In the genomic region with DNA sequence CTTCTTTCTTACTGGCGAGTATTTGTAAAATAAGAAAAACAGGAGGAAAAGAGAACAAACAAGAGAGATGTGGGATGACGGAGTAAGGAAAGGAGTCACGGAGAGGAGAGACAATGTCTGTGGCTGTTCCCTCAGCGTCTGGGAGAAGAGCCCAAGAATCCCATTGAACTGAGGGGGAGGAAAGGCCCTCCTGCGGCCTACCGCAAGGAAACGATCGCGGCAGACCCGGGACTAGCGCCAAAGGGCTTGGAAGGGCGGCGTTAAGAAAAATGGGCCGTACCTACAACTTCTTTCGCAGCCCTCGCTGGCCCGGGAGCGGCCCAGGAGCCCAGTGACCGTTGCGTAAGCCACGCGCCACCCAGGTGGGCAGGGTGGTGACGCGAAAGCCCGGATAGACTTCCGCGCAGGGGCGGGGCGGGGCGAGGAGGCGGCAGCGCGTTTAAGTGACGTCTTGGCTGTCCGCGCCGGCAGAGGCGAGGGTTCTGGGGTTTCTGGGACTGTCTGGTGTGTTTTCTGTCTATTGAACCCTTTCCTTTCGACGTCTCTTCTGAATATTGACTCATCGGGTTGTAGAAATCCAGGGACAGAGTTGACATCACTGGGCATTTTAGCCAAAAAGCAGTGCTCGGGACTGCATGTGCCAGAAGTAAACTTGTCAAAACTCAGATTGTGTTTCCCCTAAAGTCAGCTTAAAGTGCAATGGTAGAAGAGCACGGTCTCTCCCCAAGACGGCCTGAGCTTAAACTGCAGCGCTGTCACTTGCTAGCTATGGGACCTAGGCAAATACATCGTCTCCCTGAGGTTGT, we compare ENCODE assay signal across 1 cellular context.
TF ChIP-seq lines count a peak whose summit lies in the region.

A gene with protein sequence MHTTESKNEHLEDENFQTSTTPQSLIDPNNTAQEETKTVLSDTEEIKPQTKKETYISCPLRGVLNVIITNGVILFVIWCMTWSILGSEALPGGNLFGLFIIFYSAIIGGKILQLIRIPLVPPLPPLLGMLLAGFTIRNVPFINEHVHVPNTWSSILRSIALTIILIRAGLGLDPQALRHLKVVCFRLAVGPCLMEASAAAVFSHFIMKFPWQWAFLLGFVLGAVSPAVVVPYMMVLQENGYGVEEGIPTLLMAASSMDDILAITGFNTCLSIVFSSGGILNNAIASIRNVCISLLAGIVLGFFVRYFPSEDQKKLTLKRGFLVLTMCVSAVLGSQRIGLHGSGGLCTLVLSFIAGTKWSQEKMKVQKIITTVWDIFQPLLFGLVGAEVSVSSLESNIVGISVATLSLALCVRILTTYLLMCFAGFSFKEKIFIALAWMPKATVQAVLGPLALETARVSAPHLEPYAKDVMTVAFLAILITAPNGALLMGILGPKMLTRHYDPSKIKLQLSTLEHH (minus strand): TSS at position 387 of the 806 bp plus-strand sequence. CDS start 27,994 bp downstream, outside the sequence.

TF ChIP-seq in HepG2, 621 proteins besides CTCF, POLR2A, EP300 and RAD21 (continued from another document and continues in another):
- TF ChIP-seq, protein P1, sequence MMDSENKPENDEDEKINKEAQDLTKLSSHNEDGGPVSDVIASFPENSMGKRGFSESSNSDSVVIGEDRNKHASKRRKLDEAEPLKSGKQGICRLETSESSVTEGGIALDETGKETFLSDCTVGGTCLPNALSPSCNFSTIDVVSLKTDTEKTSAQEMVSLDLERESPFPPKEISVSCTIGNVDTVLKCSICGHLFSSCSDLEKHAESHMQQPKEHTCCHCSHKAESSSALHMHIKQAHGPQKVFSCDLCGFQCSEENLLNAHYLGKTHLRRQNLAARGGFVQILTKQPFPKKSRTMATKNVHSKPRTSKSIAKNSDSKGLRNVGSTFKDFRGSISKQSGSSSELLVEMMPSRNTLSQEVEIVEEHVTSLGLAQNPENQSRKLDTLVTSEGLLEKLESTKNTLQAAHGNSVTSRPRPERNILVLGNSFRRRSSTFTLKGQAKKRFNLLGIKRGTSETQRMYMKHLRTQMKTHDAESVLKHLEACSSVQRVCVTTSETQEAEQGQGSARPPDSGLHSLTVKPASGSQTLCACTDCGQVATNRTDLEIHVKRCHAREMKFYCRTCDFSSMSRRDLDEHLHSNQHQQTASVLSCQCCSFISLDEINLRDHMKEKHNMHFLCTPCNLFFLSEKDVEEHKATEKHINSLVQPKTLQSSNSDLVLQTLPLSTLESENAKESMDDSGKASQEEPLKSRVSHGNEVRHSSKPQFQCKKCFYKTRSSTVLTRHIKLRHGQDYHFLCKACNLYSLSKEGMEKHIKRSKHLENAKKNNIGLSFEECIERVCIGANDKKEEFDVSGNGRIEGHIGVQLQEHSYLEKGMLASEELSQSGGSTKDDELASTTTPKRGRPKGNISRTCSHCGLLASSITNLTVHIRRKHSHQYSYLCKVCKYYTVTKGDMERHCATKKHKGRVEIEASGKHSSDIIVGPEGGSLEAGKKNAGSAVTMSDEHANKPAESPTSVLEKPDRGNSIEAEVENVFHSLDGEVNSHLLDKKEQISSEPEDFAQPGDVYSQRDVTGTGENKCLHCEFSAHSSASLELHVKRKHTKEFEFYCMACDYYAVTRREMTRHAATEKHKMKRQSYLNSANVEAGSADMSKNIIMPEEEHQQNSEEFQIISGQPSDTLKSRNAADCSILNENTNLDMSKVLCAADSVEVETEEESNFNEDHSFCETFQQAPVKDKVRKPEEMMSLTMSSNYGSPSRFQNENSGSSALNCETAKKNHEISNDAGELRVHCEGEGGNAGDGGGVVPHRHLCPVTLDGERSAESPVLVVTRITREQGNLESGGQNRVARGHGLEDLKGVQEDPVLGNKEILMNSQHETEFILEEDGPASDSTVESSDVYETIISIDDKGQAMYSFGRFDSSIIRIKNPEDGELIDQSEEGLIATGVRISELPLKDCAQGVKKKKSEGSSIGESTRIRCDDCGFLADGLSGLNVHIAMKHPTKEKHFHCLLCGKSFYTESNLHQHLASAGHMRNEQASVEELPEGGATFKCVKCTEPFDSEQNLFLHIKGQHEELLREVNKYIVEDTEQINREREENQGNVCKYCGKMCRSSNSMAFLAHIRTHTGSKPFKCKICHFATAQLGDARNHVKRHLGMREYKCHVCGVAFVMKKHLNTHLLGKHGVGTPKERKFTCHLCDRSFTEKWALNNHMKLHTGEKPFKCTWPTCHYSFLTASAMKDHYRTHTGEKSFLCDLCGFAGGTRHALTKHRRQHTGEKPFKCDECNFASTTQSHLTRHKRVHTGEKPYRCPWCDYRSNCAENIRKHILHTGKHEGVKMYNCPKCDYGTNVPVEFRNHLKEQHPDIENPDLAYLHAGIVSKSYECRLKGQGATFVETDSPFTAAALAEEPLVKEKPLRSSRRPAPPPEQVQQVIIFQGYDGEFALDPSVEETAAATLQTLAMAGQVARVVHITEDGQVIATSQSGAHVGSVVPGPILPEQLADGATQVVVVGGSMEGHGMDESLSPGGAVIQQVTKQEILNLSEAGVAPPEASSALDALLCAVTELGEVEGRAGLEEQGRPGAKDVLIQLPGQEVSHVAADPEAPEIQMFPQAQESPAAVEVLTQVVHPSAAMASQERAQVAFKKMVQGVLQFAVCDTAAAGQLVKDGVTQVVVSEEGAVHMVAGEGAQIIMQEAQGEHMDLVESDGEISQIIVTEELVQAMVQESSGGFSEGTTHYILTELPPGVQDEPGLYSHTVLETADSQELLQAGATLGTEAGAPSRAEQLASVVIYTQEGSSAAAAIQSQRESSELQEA (CRISPR knock-in tag; IDR thresholded peaks at IDR 0.05; ENCODE audit: not compliant biosample characterization) = peak; percentile 78
- TF ChIP-seq KAT2B (IDR thresholded peaks at IDR 0.05; ENCODE audit: borderline replicate concordance, low read depth, low read length) (no peak), EHMT2 (IDR thresholded peaks at IDR 0.05; ENCODE audit: borderline replicate concordance, low read depth, low read length) (no peak), HMGXB3 (CRISPR knock-in tag; IDR thresholded peaks at IDR 0.05; ENCODE audit: borderline replicate concordance) (no peak), ZNF446 (CRISPR knock-in tag; IDR thresholded peaks at IDR 0.05) (no peak), TAF15 (IDR thresholded peaks at IDR 0.05; ENCODE audit: low read depth, low read length, poor library complexity, severe bottlenecking) (peak; percentile 45), IRX3 (CRISPR knock-in tag; IDR thresholded peaks at IDR 0.05; ENCODE audit: borderline replicate concordance, low read depth) (no peak), SALL2 (CRISPR knock-in tag; IDR thresholded peaks at IDR 0.05) (peak; percentile 85), ZNF597 (CRISPR knock-in tag; IDR thresholded peaks at IDR 0.05) (no peak), YEATS2 (CRISPR knock-in tag; IDR thresholded peaks at IDR 0.05; ENCODE audit: borderline replicate concordance) (peak; percentile 87), RFXAP (CRISPR knock-in tag; IDR thresholded peaks at IDR 0.05; ENCODE audit: borderline replicate concordance) (peak; percentile 86), U2AF2 (IDR thresholded peaks at IDR 0.05; ENCODE audit: low read depth, low read length) (no peak), KDM3A (CRISPR knock-in tag; IDR thresholded peaks at IDR 0.05; ENCODE audit: low read depth) (peak; percentile 89), ELF4 (CRISPR knock-in tag; IDR thresholded peaks at IDR 0.05; ENCODE audit: borderline replicate concordance) (no peak), ZFP82 (CRISPR knock-in tag; IDR thresholded peaks at IDR 0.05; ENCODE audit: borderline replicate concordance) (no peak; the same call in 1 of the 2 replicates), STAT5B (CRISPR knock-in tag; IDR thresholded peaks at IDR 0.05) (no peak), SYNCRIP (IDR thresholded peaks at IDR 0.05; ENCODE audit: insufficient read depth, low read depth, low read length) (no peak), ZFP36L1 (CRISPR knock-in tag; IDR thresholded peaks at IDR 0.05) (peak; percentile 92), ZNF879 (CRISPR knock-in tag; IDR thresholded peaks at IDR 0.05) (no peak), PBX2 (CRISPR knock-in tag; IDR thresholded peaks at IDR 0.05) (no peak), ZNF567 (CRISPR knock-in tag; IDR thresholded peaks at IDR 0.05; ENCODE audit: borderline replicate concordance) (no peak), CBFB (CRISPR knock-in tag; IDR thresholded peaks at IDR 0.05) (0 out of 2 replicates have a peak, but pooled peaks have one; percentile 65), ZFP41 (CRISPR knock-in tag; IDR thresholded peaks at IDR 0.05; ENCODE audit: borderline replicate concordance) (no peak; the same call in 1 of the 2 replicates), ZBTB43 (CRISPR knock-in tag; conservative IDR thresholded peaks at IDR 0.05) (peak; percentile 83), SMC3 (IDR thresholded peaks at IDR 0.05; ENCODE audit: low read length) (no peak), DR1 (CRISPR knock-in tag; IDR thresholded peaks at IDR 0.05) (peak; percentile 66), RELA (CRISPR knock-in tag; IDR thresholded peaks at IDR 0.05) (no peak), NCOA5 (CRISPR knock-in tag; IDR thresholded peaks at IDR 0.05) (no peak), PHF21A (CRISPR knock-in tag; IDR thresholded peaks at IDR 0.05) (0 out of 2 replicates have a peak, but pooled peaks have one; percentile 27), ZNF891 (CRISPR knock-in tag; IDR thresholded peaks at IDR 0.05) (no peak; the same call in 1 of the 2 replicates)
- TF ChIP-seq, protein P2, sequence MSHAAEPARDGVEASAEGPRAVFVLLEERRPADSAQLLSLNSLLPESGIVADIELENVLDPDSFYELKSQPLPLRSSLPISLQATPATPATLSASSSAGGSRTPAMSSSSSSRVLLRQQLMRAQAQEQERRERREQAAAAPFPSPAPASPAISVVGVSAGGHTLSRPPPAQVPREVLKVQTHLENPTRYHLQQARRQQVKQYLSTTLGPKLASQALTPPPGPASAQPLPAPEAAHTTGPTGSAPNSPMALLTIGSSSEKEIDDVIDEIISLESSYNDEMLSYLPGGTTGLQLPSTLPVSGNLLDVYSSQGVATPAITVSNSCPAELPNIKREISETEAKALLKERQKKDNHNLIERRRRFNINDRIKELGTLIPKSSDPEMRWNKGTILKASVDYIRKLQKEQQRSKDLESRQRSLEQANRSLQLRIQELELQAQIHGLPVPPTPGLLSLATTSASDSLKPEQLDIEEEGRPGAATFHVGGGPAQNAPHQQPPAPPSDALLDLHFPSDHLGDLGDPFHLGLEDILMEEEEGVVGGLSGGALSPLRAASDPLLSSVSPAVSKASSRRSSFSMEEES (CRISPR knock-in tag; IDR thresholded peaks at IDR 0.05) = peak; percentile 58
- TF ChIP-seq, protein P3, sequence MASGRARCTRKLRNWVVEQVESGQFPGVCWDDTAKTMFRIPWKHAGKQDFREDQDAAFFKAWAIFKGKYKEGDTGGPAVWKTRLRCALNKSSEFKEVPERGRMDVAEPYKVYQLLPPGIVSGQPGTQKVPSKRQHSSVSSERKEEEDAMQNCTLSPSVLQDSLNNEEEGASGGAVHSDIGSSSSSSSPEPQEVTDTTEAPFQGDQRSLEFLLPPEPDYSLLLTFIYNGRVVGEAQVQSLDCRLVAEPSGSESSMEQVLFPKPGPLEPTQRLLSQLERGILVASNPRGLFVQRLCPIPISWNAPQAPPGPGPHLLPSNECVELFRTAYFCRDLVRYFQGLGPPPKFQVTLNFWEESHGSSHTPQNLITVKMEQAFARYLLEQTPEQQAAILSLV (CRISPR knock-in tag; IDR thresholded peaks at IDR 0.05; ENCODE audit: borderline replicate concordance) = peak; percentile 56; the same call in 1 of the 2 replicates
